16 cellular contexts compared by ENCODE assay signal in genomic region chr10:103045961-103046360, GRCh38.
A peak's percentile ranks its signal among the peaks of the same experiment; 100 is the strongest.
DNase-seq lines count a peak whose midpoint lies in the region; ATAC-seq and TF ChIP-seq lines count a peak whose summit lies in the region.
"Had no signal": no experiment of that assay in that cellular context is flagged by ENCODE, and none has a peak within 500 bp of the region (broad histone marks: within the 10 kb centered on the region; RNA-seq: fewer than 3 reads in every experiment).

No MANE protein-coding gene starts in this region.

- peaks cover 10% of the 10 kb centered on the region for H3K36me3 Mint-ChIP-seq in chondrocyte (ENCODE audit: low read depth)
- H3K36me3 Mint-ChIP-seq in CD14-positive monocyte: peaks cover 0 to 4% of the 10 kb centered on the region in 2 donors

- TF ChIP-seq CTCF in right atrium auricular region (IDR thresholded peaks at IDR 0.05) (no peak), chondrocyte (IDR thresholded peaks at IDR 0.05) (no peak), tibial artery (IDR thresholded peaks at IDR 0.05) (no peak), CD14-positive monocyte (IDR thresholded peaks at IDR 0.05) (no peak)

- DNase-seq in right atrium auricular region (ENCODE audit: low spot score) (peak; percentile 5), Right ventricle myocardium superior (no peak), chondrocyte (ENCODE audit: low spot score) (no peak), tibial artery (no peak), amygdala (lab: John Stamatoyannopoulos, UW) (no peak), CD14-positive monocyte (ENCODE audit: low spot score) (no peak)
- DNase-seq: AML-193; CD4-positive, CD25-positive, alpha-beta regulatory T cell; DMS53; GOT3; H9; KBM-7 had no signal

- no peak overlapping the region for H3K27ac ChIP-seq in right atrium auricular region
- peak overlapping the region; percentile 68 to 76 for H3K27ac ChIP-seq in tibial artery
- H3K27ac ChIP-seq: 22Rv1, BLaER1 had no signal

- H3K27ac Mint-ChIP-seq in chondrocyte (ENCODE audit: unreplicated experiment): peak overlapping the region; percentile 72
- no peak overlapping the region for H3K27ac Mint-ChIP-seq in CD14-positive monocyte
- H3K27ac Mint-ChIP-seq: CD4-positive, CD25-positive, alpha-beta regulatory T cell; H9 had no signal

- intact Hi-C loops in Right ventricle myocardium superior (cut with DNase I): no loop called here
- intact Hi-C loops in tibial artery (cut with DNase I; ENCODE audit: low total_unique reads): no loop called here
- intact Hi-C loops in CD14-positive monocyte (cut with micrococcal nuclease): no loop called here

- no peak for ATAC-seq in Right ventricle myocardium superior (ENCODE audit: poor library complexity)
- ATAC-seq in HG03565 (IDR thresholded peaks at IDR 0.05; ENCODE audit: unreplicated experiment): no peak
- ATAC-seq: HepG2 had no signal

- peaks cover 58% of the 10 kb centered on the region for H3K4me1 Mint-ChIP-seq in chondrocyte (ENCODE audit: low read depth)
- H3K4me1 Mint-ChIP-seq in CD14-positive monocyte: peaks cover 11% of the 10 kb centered on the region

- H3K4me3 ChIP-seq in right atrium auricular region (no peak overlapping the region), tibial artery (no peak overlapping the region)
- H3K4me3 ChIP-seq: BLaER1 had no signal

- no peaks in the 10 kb centered on the region for H3K27me3 Mint-ChIP-seq in chondrocyte (ENCODE audit: low read depth)
- peaks cover 0 to 2% (median 2%) of the 10 kb centered on the region in 3 donors for H3K27me3 Mint-ChIP-seq in CD14-positive monocyte (ENCODE audit: low read depth in 3 of 3)
- H3K27me3 Mint-ChIP-seq: CD4-positive, CD25-positive, alpha-beta regulatory T cell had no signal

- H3K9me3 Mint-ChIP-seq in chondrocyte (ENCODE audit: low read depth): no peaks in the 10 kb centered on the region
- H3K9me3 Mint-ChIP-seq in CD14-positive monocyte: peaks cover 0 to 2% (median 0%) of the 10 kb centered on the region in 7 donors
- H3K9me3 Mint-ChIP-seq: CD4-positive, CD25-positive, alpha-beta regulatory T cell; H9 had no signal

- H3K9me3 ChIP-seq in right atrium auricular region (no peaks in the 10 kb centered on the region), tibial artery (no peaks in the 10 kb centered on the region)
- H3K9me3 ChIP-seq: BLaER1 had no signal

- no peaks in the 10 kb centered on the region for H3K27me3 ChIP-seq in right atrium auricular region
- H3K27me3 ChIP-seq in tibial artery: no peaks in the 10 kb centered on the region
- H3K27me3 ChIP-seq: BLaER1 had no signal

- peaks cover 0 to 19% of the 10 kb centered on the region in 2 donors for H3K4me1 ChIP-seq in right atrium auricular region
- peaks cover 0 to 60% (median 36%) of the 10 kb centered on the region in 4 donors for H3K4me1 ChIP-seq in tibial artery

- no peak overlapping the region for H3K4me3 Mint-ChIP-seq in chondrocyte (ENCODE audit: unreplicated experiment)
- H3K4me3 Mint-ChIP-seq in CD14-positive monocyte: no peak overlapping the region
- H3K4me3 Mint-ChIP-seq: CD4-positive, CD25-positive, alpha-beta regulatory T cell; H9 had no signal

- H3K36me3 ChIP-seq in right atrium auricular region: no peaks in the 10 kb centered on the region
- H3K36me3 ChIP-seq in tibial artery: no peaks in the 10 kb centered on the region
- H3K36me3 ChIP-seq: BLaER1 had no signal

Comparison
In these comparisons a context has a peak if more than half of its experiments do, and no peak if none do; other contexts are left out.
1. H3K27ac ChIP-seq: peak in tibial artery (2 of 2); none in right atrium auricular region (0 of 2).